Comparison of ENCODE assay signal across 11 cellular contexts in genomic region chr10:69636626-69637550, GRCh38. TPM values are rescaled to one million over a fixed set of nuclear protein-coding genes. Genes with fewer than 3 reads are reported as not detected.
DNase-seq lines count a peak whose midpoint lies in the region; ATAC-seq and TF ChIP-seq lines count a peak whose summit lies in the region.
"Had no signal": no experiment of that assay in that cellular context is flagged by ENCODE, and none has a peak within 500 bp of the region (broad histone marks: within the 10 kb centered on the region; RNA-seq: fewer than 3 reads in every experiment).

No MANE protein-coding gene starts in this region.

- H3K27ac Mint-ChIP-seq in activated naive CD8-positive, alpha-beta T cell treated with anti-CD3 and anti-CD28 coated beads, Interleukin-2, amount 10 ng/mL, durations not matched to agents 7 days and 5 days: no peak overlapping the region
- H3K27ac Mint-ChIP-seq in activated naive CD8-positive, alpha-beta T cell treated with anti-CD3 and anti-CD28 coated beads for 36 hours: no peak overlapping the region
- H3K27ac Mint-ChIP-seq: nephron had no signal

- H3K9me3 Mint-ChIP-seq in activated naive CD8-positive, alpha-beta T cell treated with anti-CD3 and anti-CD28 coated beads, Interleukin-2, amount 10 ng/mL, durations not matched to agents 7 days and 5 days: no peaks in the 10 kb centered on the region
- H3K9me3 Mint-ChIP-seq in activated naive CD8-positive, alpha-beta T cell treated with anti-CD3 and anti-CD28 coated beads for 36 hours: no peaks in the 10 kb centered on the region
- H3K9me3 Mint-ChIP-seq: nephron had no signal

- H3K9me3 ChIP-seq in esophagus squamous epithelium (no peaks in the 10 kb centered on the region), suprapubic skin (no peaks in the 10 kb centered on the region), Peyer's patch (no peaks in the 10 kb centered on the region), uterus (no peaks in the 10 kb centered on the region)
- H3K9me3 ChIP-seq: upper lobe of left lung had no signal

- WGBS in esophagus squamous epithelium, 2 donors: 40 to 44% methylated on average over 5 to 7 of the region's 9 CpGs
- 43% methylated on average over 9 of the region's 9 CpGs for WGBS in suprapubic skin

- H3K4me1 ChIP-seq in esophagus squamous epithelium (peaks cover 8 to 40% (median 20%) of the 10 kb centered on the region in 3 donors), suprapubic skin (peaks cover 28% of the 10 kb centered on the region), Peyer's patch (no peaks in the 10 kb centered on the region), uterus (no peaks in the 10 kb centered on the region)
- H3K4me1 ChIP-seq: upper lobe of left lung had no signal

- H3K36me3 Mint-ChIP-seq in activated naive CD8-positive, alpha-beta T cell treated with anti-CD3 and anti-CD28 coated beads, Interleukin-2, amount 10 ng/mL, durations not matched to agents 7 days and 5 days: no peaks in the 10 kb centered on the region
- no peaks in the 10 kb centered on the region for H3K36me3 Mint-ChIP-seq in activated naive CD8-positive, alpha-beta T cell treated with anti-CD3 and anti-CD28 coated beads for 36 hours

- intact Hi-C loops in esophagus squamous epithelium (cut with DNase I) (loop anchor here (5.0 to 10.0 kb wide), 2 partner anchors 120 to 222 kb away; partner anchors contain the start of gene TACR2), uterus (cut with DNase I; ENCODE audit: low total_unique reads) (loop anchor here (10.0 kb wide), 1 partner anchor 222 kb away; the partner anchor contains the start of gene TACR2)

- TF ChIP-seq EP300 in suprapubic skin (IDR thresholded peaks at IDR 0.05): no peak

- peak; percentile 41 for DNase-seq in activated naive CD8-positive, alpha-beta T cell treated with anti-CD3 and anti-CD28 coated beads, Interleukin-2, amount 10 ng/mL, durations not matched to agents 7 days and 5 days
- no peak for DNase-seq in activated naive CD8-positive, alpha-beta T cell treated with anti-CD3 and anti-CD28 coated beads for 36 hours
- DNase-seq in RPMI8226: peak; percentile 40
- no peak for DNase-seq in esophagus squamous epithelium (lab: John Stamatoyannopoulos, UW)
- peak; percentile 37 to 69 for DNase-seq in suprapubic skin (ENCODE audit: low spot score in 2 of 2)
- no peak for DNase-seq in Peyer's patch
- DNase-seq in uterus: no peak

- TF ChIP-seq CTCF in esophagus squamous epithelium (IDR thresholded peaks at IDR 0.05): peak in 4 of 6 experiments; percentile 18 to 56 (median 46)
- TF ChIP-seq CTCF in suprapubic skin (IDR thresholded peaks at IDR 0.05): peak in 1 of 2 donors; percentile 31
- peak in 2 of 6 experiments; percentile 21 to 29 for TF ChIP-seq CTCF in Peyer's patch (IDR thresholded peaks at IDR 0.05)
- no peak for TF ChIP-seq CTCF in uterus (IDR thresholded peaks at IDR 0.05)

- POLR2A ChIA-PET in activated naive CD8-positive, alpha-beta T cell treated with anti-CD3 and anti-CD28 coated beads, Interleukin-2, amount 10 ng/mL, durations not matched to agents 7 days and 5 days (lab: Charles Lee): interaction anchor here (0.9 kb wide), 1 partner anchor 121 kb away, joined by 4 read pairs; no protein-coding TSS in a partner anchor

- H3K27ac ChIP-seq in esophagus squamous epithelium (no peak overlapping the region), suprapubic skin (no peak overlapping the region), Peyer's patch (no peak overlapping the region), uterus (no peak overlapping the region)
- H3K27ac ChIP-seq: KMS-11, upper lobe of left lung had no signal

- no peak overlapping the region for H3K4me3 Mint-ChIP-seq in activated naive CD8-positive, alpha-beta T cell treated with anti-CD3 and anti-CD28 coated beads, Interleukin-2, amount 10 ng/mL, durations not matched to agents 7 days and 5 days
- H3K4me3 Mint-ChIP-seq in activated naive CD8-positive, alpha-beta T cell treated with anti-CD3 and anti-CD28 coated beads for 36 hours: no peak overlapping the region
- H3K4me3 Mint-ChIP-seq: nephron had no signal

- peak; percentile 68 for ATAC-seq in activated naive CD8-positive, alpha-beta T cell treated with anti-CD3 and anti-CD28 coated beads, Interleukin-2, amount 10 ng/mL, durations not matched to agents 7 days and 5 days (ENCODE audit: low read depth)
- ATAC-seq in HG02610 (IDR thresholded peaks at IDR 0.05; ENCODE audit: unreplicated experiment): no peak

- H3K27me3 Mint-ChIP-seq in activated naive CD8-positive, alpha-beta T cell treated with anti-CD3 and anti-CD28 coated beads, Interleukin-2, amount 10 ng/mL, durations not matched to agents 7 days and 5 days: no peaks in the 10 kb centered on the region
- H3K27me3 Mint-ChIP-seq in activated naive CD8-positive, alpha-beta T cell treated with anti-CD3 and anti-CD28 coated beads for 36 hours: no peaks in the 10 kb centered on the region

- H3K27me3 ChIP-seq in esophagus squamous epithelium: no peaks in the 10 kb centered on the region
- H3K27me3 ChIP-seq in suprapubic skin: no peaks in the 10 kb centered on the region
- no peaks in the 10 kb centered on the region for H3K27me3 ChIP-seq in Peyer's patch
- no peaks in the 10 kb centered on the region for H3K27me3 ChIP-seq in uterus
- H3K27me3 ChIP-seq: upper lobe of left lung had no signal

- H3K4me1 Mint-ChIP-seq in activated naive CD8-positive, alpha-beta T cell treated with anti-CD3 and anti-CD28 coated beads, Interleukin-2, amount 10 ng/mL, durations not matched to agents 7 days and 5 days: peaks cover 4% of the 10 kb centered on the region
- H3K4me1 Mint-ChIP-seq in activated naive CD8-positive, alpha-beta T cell treated with anti-CD3 and anti-CD28 coated beads for 36 hours: no peaks in the 10 kb centered on the region

- H3K4me3 ChIP-seq in esophagus squamous epithelium (no peak overlapping the region), suprapubic skin (no peak overlapping the region), Peyer's patch (no peak overlapping the region), uterus (no peak overlapping the region)
- H3K4me3 ChIP-seq: upper lobe of left lung had no signal

- TF ChIP-seq POLR2A in esophagus squamous epithelium (IDR thresholded peaks at IDR 0.05): no peak
- TF ChIP-seq POLR2A in suprapubic skin (IDR thresholded peaks at IDR 0.05): no peak
- no peak for TF ChIP-seq POLR2A in Peyer's patch (IDR thresholded peaks at IDR 0.05)
- TF ChIP-seq POLR2A in uterus (IDR thresholded peaks at IDR 0.05): no peak

- H3K36me3 ChIP-seq in esophagus squamous epithelium (peaks cover 0 to 16% (median 0%) of the 10 kb centered on the region in 3 donors), suprapubic skin (no peaks in the 10 kb centered on the region), Peyer's patch (no peaks in the 10 kb centered on the region), uterus (no peaks in the 10 kb centered on the region)
- H3K36me3 ChIP-seq: upper lobe of left lung had no signal

RNA-seq across cellular contexts. Expression of gene FAM241B, which starts 6.8 kb away (rescaled TPM):
- 10 to 100 TPM in 1 of 2 experiments, 1 to 10 TPM in 1; 8.0 to 11.7 TPM for total RNA-seq in activated naive CD8-positive, alpha-beta T cell treated with anti-CD3 and anti-CD28 coated beads, Interleukin-2, amount 10 ng/mL, durations not matched to agents 7 days and 5 days
- 1 to 10 TPM; 9.9 TPM for total RNA-seq in activated naive CD8-positive, alpha-beta T cell treated with anti-CD3 and anti-CD28 coated beads for 36 hours
- total RNA-seq in esophagus squamous epithelium: 1 to 10 TPM in 3 of 4 donors, not detected in 1; 1.2 to 1.7 (median 1.3) TPM
- total RNA-seq in suprapubic skin: 1 to 10 TPM in 3 of 4 donors, under 1 TPM in 1; 0.49 to 4.3 (median 2.5) TPM
- 1 to 10 TPM in 2 of 4 donors, not detected in 2; 1.4 to 2.4 TPM for total RNA-seq in Peyer's patch
- total RNA-seq in uterus: 1 to 10 TPM in 1 of 4 donors, under 1 TPM in 1, not detected in 2; 0.35 to 5.4 TPM

Comparison
In these comparisons a context has a peak if more than half of its experiments do, and no peak if none do; other contexts are left out.
1. DNase-seq: peak in activated naive CD8-positive, alpha-beta T cell treated with anti-CD3 and anti-CD28 coated beads, Interleukin-2, amount 10 ng/mL, durations not matched to agents 7 days and 5 days (single experiment), RPMI8226 (single experiment) and suprapubic skin (2 of 2); none in activated naive CD8-positive, alpha-beta T cell treated with anti-CD3 and anti-CD28 coated beads for 36 hours (single experiment), esophagus squamous epithelium (single experiment), Peyer's patch (0 of 3) and uterus (0 of 2).
2. CTCF ChIP-seq: peak in esophagus squamous epithelium (4 of 6); none in uterus (0 of 4).